In the genomic region with DNA sequence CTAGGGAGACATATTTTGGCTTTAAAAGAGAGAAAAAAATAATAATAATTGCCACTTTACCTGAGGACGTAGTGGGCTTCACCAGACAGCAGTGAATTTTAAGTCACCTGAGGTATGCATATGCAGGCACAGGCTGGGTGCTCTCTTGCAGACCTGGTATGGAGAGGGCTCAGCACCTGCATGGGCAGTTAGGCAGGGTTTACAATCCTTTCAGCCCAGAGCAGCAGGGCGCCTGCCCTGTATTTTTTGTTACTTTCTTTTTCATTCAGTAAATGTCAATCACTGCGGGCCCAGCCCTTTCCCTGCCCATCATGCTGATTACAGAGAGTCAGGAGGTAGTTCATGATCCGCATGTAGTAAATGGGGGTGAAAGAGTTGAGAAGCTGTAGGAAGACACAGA, we compare ENCODE assay signal across 15 cellular contexts.
DNase-seq lines count a peak whose midpoint lies in the region; ATAC-seq and TF ChIP-seq lines count a peak whose summit lies in the region.
"Had no signal": no experiment of that assay in that cellular context is flagged by ENCODE, and none has a peak within 500 bp of the region (broad histone marks: within the 10 kb centered on the region; RNA-seq: fewer than 3 reads in every experiment).

No MANE protein-coding gene starts in this region.

- H3K4me3 Mint-ChIP-seq in Calu3 (ENCODE audit: low read depth, unreplicated experiment) (no peak overlapping the region), T-helper 17 cell (no peak overlapping the region)
- H3K4me3 Mint-ChIP-seq: B cell; CD4-positive, alpha-beta T cell had no signal

- peaks cover 8% of the 10 kb centered on the region for H3K4me1 Mint-ChIP-seq in Calu3 (ENCODE audit: low read depth, unreplicated experiment)
- H3K4me1 Mint-ChIP-seq in T-helper 17 cell: peaks cover 25% of the 10 kb centered on the region
- H3K4me1 Mint-ChIP-seq: B cell had no signal

- no peak for ATAC-seq in T-helper 17 cell
- ATAC-seq: Right ventricle myocardium inferior had no signal

- H3K27me3 Mint-ChIP-seq in Calu3 (ENCODE audit: unreplicated experiment) (no peaks in the 10 kb centered on the region), T-helper 17 cell (no peaks in the 10 kb centered on the region)
- H3K27me3 Mint-ChIP-seq: B cell; CD4-positive, alpha-beta T cell had no signal

- no peaks in the 10 kb centered on the region for H3K36me3 ChIP-seq in Peyer's patch

- H3K36me3 Mint-ChIP-seq in Calu3 (ENCODE audit: insufficient read depth, unreplicated experiment): no peaks in the 10 kb centered on the region
- peaks cover 12% of the 10 kb centered on the region for H3K36me3 Mint-ChIP-seq in T-helper 17 cell (ENCODE audit: low read depth)

- BruUV-seq in Calu3 (replicated peaks; lab: Mats Ljungman, UMichigan): no TSS peak

- DNase-seq in Calu3 (no peak), ELF-1 (ENCODE audit: low read depth, low spot score) (peak; percentile 30), T-helper 17 cell (no peak), iPS-NIHi7 (ENCODE audit: extremely low spot score) (peak; percentile 48), mucosa of gallbladder (ENCODE audit: low spot score) (no peak), Peyer's patch (no peak), NCI-H1436 (lab: John Stamatoyannopoulos, UW) (no peak)
- DNase-seq: CD4-positive, alpha-beta T cell; IMR-90; NCI-H1436 treated with DMSO at 0.1 percent for 48 hours; NCI-H2107; NCI-H345 had no signal

- TF ChIP-seq POLR2A in Peyer's patch (IDR thresholded peaks at IDR 0.05): no peak

- H3K27ac ChIP-seq in Peyer's patch: no peak overlapping the region
- H3K27ac ChIP-seq: SK-N-MC had no signal

- intact Hi-C loops in Calu3 (cut with micrococcal nuclease; ENCODE audit: unreplicated experiment): no loop called here

- H3K4me3 ChIP-seq in Peyer's patch: no peak overlapping the region
- H3K4me3 ChIP-seq: SK-N-MC had no signal

- H3K4me1 ChIP-seq in Peyer's patch: peaks cover 0 to 9% (median 0%) of the 10 kb centered on the region in 4 donors

- CTCF ChIA-PET in Calu3 (lab: Charles Lee): no interaction called here

- no peaks in the 10 kb centered on the region for H3K27me3 ChIP-seq in Peyer's patch

- H3K9me3 ChIP-seq in T-helper 17 cell (ENCODE audit: control insufficient read depth, low read length, poor library complexity, severe bottlenecking) (no peaks in the 10 kb centered on the region), Peyer's patch (no peaks in the 10 kb centered on the region)

- H3K9me3 Mint-ChIP-seq in Calu3 (ENCODE audit: low read depth, unreplicated experiment): no peaks in the 10 kb centered on the region
- H3K9me3 Mint-ChIP-seq: CD4-positive, alpha-beta T cell had no signal

- peak overlapping the region; percentile 52 for H3K27ac Mint-ChIP-seq in Calu3 (ENCODE audit: unreplicated experiment)
- H3K27ac Mint-ChIP-seq in T-helper 17 cell: peak overlapping the region; percentile 45
- H3K27ac Mint-ChIP-seq: B cell; CD4-positive, alpha-beta T cell had no signal

- TF ChIP-seq CTCF in Calu3 (IDR thresholded peaks at IDR 0.05; ENCODE audit: unreplicated experiment) (no peak), Peyer's patch (IDR thresholded peaks at IDR 0.05) (no peak)

Comparison
In these comparisons a context has a peak if more than half of its experiments do, and no peak if none do; other contexts are left out.
1. DNase-seq: peak in ELF-1 (single experiment) and iPS-NIHi7 (single experiment); none in Calu3 (single experiment), T-helper 17 cell (0 of 3), mucosa of gallbladder (single experiment), Peyer's patch (0 of 3) and NCI-H1436 (single experiment).